ENCODE assay signal across 8 cellular contexts in genomic region chr1:201506573-201507567, GRCh38. TPM values are rescaled to one million over a fixed set of nuclear protein-coding genes. Genes with fewer than 3 reads are reported as not detected.
DNase-seq lines count a peak whose midpoint lies in the region; ATAC-seq and TF ChIP-seq lines count a peak whose summit lies in the region.

Gene CSRP1, minus strand, starts transcription at chr1:201507123. Its CDS starts 10,820 bp downstream, at chr1:201496303.

- intact Hi-C loops in mucosa of descending colon (cut with DNase I, micrococcal nuclease) = no loop called here

- no peaks in the 10 kb centered on the region for H4K20me1 ChIP-seq in BLaER1

- no peaks in the 10 kb centered on the region for H3K36me3 ChIP-seq in BLaER1
- no peaks in the 10 kb centered on the region for H3K36me3 ChIP-seq in mucosa of descending colon (ENCODE audit: low read depth)

- H3K27me3 ChIP-seq in BLaER1 = no peaks in the 10 kb centered on the region

- H3K27ac ChIP-seq in BLaER1 = peak within 1 kb of the TSS; percentile 86

- peak within 1 kb of the TSS; percentile 76 for H3K9ac ChIP-seq in BLaER1

- peak within 1 kb of the TSS; percentile 77 for H3K4me3 ChIP-seq in BLaER1
- H3K4me3 ChIP-seq in mucosa of descending colon = peak within 1 kb of the TSS; percentile 59

- H3K4me1 ChIP-seq in BLaER1 = peaks cover 47% of the 10 kb centered on the region
- H3K4me1 ChIP-seq in mucosa of descending colon (ENCODE audit: low read depth) = peaks cover 32% of the 10 kb centered on the region

- H3K4me2 ChIP-seq in BLaER1 = peak within 1 kb of the TSS; percentile 96

- no peak for TF ChIP-seq CTCF in mucosa of descending colon (IDR thresholded peaks at IDR 0.05)

- peak; percentile 89 for ATAC-seq in GM19324 (IDR thresholded peaks at IDR 0.05; ENCODE audit: low FRiP score, unreplicated experiment)
- ATAC-seq in HG03469 (IDR thresholded peaks at IDR 0.05; ENCODE audit: unreplicated experiment) = peak; percentile 63
- peak; percentile 94 for ATAC-seq in mucosa of descending colon

- DNase-seq in NOMO-1 (lab: John Stamatoyannopoulos, UW; ENCODE audit: unreplicated experiment in 2 of 2) = peak; percentile 70 to 87
- DNase-seq in activated CD8-positive, alpha-beta memory T cell treated with anti-CD3 and anti-CD28 coated beads, Interleukin-2, amount 50 U/mL, for 1 hour (ENCODE audit: extremely low read depth) = peak; percentile 36
- DNase-seq in epidermal melanocyte (ENCODE audit: insufficient read length, low spot score) = peak; percentile 88
- DNase-seq in mucosa of descending colon = peak; percentile 93 to 94 (median 94)
- DNase-seq in stimulated activated CD8-positive, alpha-beta memory T cell treated with anti-CD3 and anti-CD28 coated beads, Interleukin-4, amount 100 ng/mL, for 24 hours (ENCODE audit: low read depth) = peak; percentile 75

- H3K9me3 ChIP-seq in BLaER1 (no peaks in the 10 kb centered on the region), mucosa of descending colon (no peaks in the 10 kb centered on the region)

RNA-seq across cellular contexts. Expression of gene CSRP1, which starts in this region (rescaled TPM):
- total RNA-seq in mucosa of descending colon = 1,000 to 10,000 TPM in 1 of 3 donors, 100 to 1,000 TPM in 2; 150 to 1,587 (median 214) TPM

Comparison
In these comparisons a context has a peak if more than half of its experiments do, and no peak if none do; other contexts are left out.
1. Peak in every context shown above with its lines: DNase-seq, ATAC-seq, H3K4me3 ChIP-seq and H3K27ac ChIP-seq.
2. DNase-seq: peak in every context shown above with its lines; median percentile 94 in mucosa of descending colon; 88 in epidermal melanocyte; 78 in NOMO-1; 75 in stimulated activated CD8-positive, alpha-beta memory T cell treated with anti-CD3 and anti-CD28 coated beads, Interleukin-4, amount 100 ng/mL, for 24 hours; 36 in activated CD8-positive, alpha-beta memory T cell treated with anti-CD3 and anti-CD28 coated beads, Interleukin-2, amount 50 U/mL, for 1 hour.